25 cellular contexts compared by ENCODE assay signal in genomic region chr12:110790301-110790700, GRCh38. TPM values are rescaled to one million over a fixed set of nuclear protein-coding genes. Genes with fewer than 3 reads are reported as not detected.
DNase-seq lines count a peak whose midpoint lies in the region; ATAC-seq, FAIRE-seq and TF ChIP-seq lines count a peak whose summit lies in the region.
"Had no signal": no experiment of that assay in that cellular context is flagged by ENCODE, and none has a peak within 500 bp of the region (broad histone marks: within the 10 kb centered on the region; RNA-seq: fewer than 3 reads in every experiment).

No MANE protein-coding gene starts in this region.

- CTCF ChIA-PET in RWPE1 (lab: Yijun Ruan, JAX) = no interaction called here

- ATAC-seq in Right ventricle myocardium inferior (peak; percentile 65), left cardiac atrium (peak; percentile 36 to 74)
- ATAC-seq: body of pancreas; GM23338; naive thymus-derived CD8-positive, alpha-beta T cell; right lobe of liver had no signal

- H3K9me3 ChIP-seq in right atrium auricular region = no peaks in the 10 kb centered on the region
- H3K9me3 ChIP-seq: body of pancreas, right lobe of liver, upper lobe of left lung had no signal

- H3K27ac ChIP-seq in right atrium auricular region (no peak overlapping the region), RWPE1 (no peak overlapping the region)
- H3K27ac ChIP-seq: body of pancreas, right lobe of liver, upper lobe of left lung, VCaP had no signal

- no peaks in the 10 kb centered on the region for H3K27me3 ChIP-seq in right atrium auricular region
- H3K27me3 ChIP-seq: body of pancreas, right lobe of liver, upper lobe of left lung had no signal

- POLR2A ChIA-PET in RWPE1 (lab: Yijun Ruan, JAX; ENCODE audit: low non-redundant PET) = no interaction called here

- FAIRE-seq in endometrium (lab: Jason Lieb, UNC) = peak; percentile 88
- FAIRE-seq: colon, RCC 7860 had no signal

- H3K4me1 ChIP-seq in right atrium auricular region = peaks cover 0 to 17% of the 10 kb centered on the region in 2 donors
- H3K4me1 ChIP-seq: body of pancreas, right lobe of liver had no signal

- DNase-seq in Right ventricle myocardium inferior (ENCODE audit: missing footprints) (no peak), right atrium auricular region (ENCODE audit: low spot score) (no peak), left cardiac atrium (no peak), stromal cell of bone marrow (ENCODE audit: low read depth) (peak; percentile 41), RWPE1 (ENCODE audit: low spot score) (no peak), glomerular visceral epithelial cell (ENCODE audit: extremely low spot score) (no peak), NCI-H774 (lab: John Stamatoyannopoulos, UW) (no peak)
- DNase-seq: 8988T; COR-L47; DND-41; mesendoderm; naive thymus-derived CD8-positive, alpha-beta T cell; NCI-H1417; NCI-H524 treated with DMSO at 0.1 percent for 48 hours; right lobe of liver; stimulated activated CD8-positive, alpha-beta memory T cell treated with anti-CD3 and anti-CD28 coated beads, Interleukin-4, amount 100 ng/mL, for 48 hours; upper lobe of left lung had no signal

- no peaks in the 10 kb centered on the region for H3K36me3 ChIP-seq in right atrium auricular region
- H3K36me3 ChIP-seq: right lobe of liver, upper lobe of left lung had no signal

- intact Hi-C loops in Right ventricle myocardium inferior (cut with DNase I) = no loop called here
- intact Hi-C loops in left cardiac atrium (cut with DNase I) = no loop called here

- no peak overlapping the region for H3K4me3 ChIP-seq in right atrium auricular region
- H3K4me3 ChIP-seq: body of pancreas, GM23338, right lobe of liver, upper lobe of left lung had no signal

- TF ChIP-seq CTCF in right atrium auricular region (IDR thresholded peaks at IDR 0.05) (no peak), RWPE1 (conservative IDR thresholded peaks at IDR 0.05; ENCODE audit: low read depth) (no peak)

RNA-seq across cellular contexts. Expression of gene PPP1CC, which starts 47.6 kb away (rescaled TPM):
- total RNA-seq in Right ventricle myocardium inferior (163 TPM), right atrium auricular region (100 to 1,000 TPM in 1 of 2 donors, 10 to 100 TPM in 1; 99.5 to 199 TPM), left cardiac atrium (100 to 1,000 TPM; 137 to 174 TPM)

RNA-seq across cellular contexts. Expression of gene CCDC63, which starts 56.5 kb away (rescaled TPM):
- total RNA-seq in Right ventricle myocardium inferior (not detected), right atrium auricular region (not detected), left cardiac atrium (not detected)
- total RNA-seq: body of pancreas; GM23338; kidney epithelial cell; naive thymus-derived CD8-positive, alpha-beta T cell; osteoblast; right lobe of liver; upper lobe of left lung had no signal
